ENCODE assay signal across 22 cellular contexts in the genomic region with DNA sequence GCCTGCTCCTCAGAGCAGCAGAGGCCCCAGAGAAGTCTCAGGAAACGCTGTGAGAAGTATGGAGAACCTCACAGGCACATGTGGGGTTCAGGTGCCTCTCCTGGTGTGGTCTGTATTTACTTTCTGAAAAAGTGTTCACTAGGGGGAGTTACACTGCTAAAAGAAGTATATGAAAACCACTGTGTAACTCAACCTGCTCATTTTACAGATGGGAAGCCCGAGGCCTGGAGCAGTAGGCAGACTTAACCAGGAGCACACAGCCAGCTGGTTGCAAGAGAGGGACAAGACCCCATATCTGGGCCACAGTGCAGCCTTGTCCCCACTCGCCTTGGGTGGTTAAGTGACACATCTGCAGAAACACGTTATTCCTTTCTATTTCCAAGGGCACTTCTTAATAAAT.
DNase-seq lines count a peak whose midpoint lies in the region; ATAC-seq, FAIRE-seq and TF ChIP-seq lines count a peak whose summit lies in the region.
"Had no signal": no experiment of that assay in that cellular context is flagged by ENCODE, and none has a peak within 500 bp of the region (broad histone marks: within the 10 kb centered on the region; RNA-seq: fewer than 3 reads in every experiment).

No MANE protein-coding gene starts in this region.

- FAIRE-seq in small intestine (lab: Jason Lieb, UNC) = no peak
- FAIRE-seq: GM12891 had no signal

- H3K4me3 ChIP-seq in GM12864 (ENCODE audit: low read depth, low read length) (no peak overlapping the region), RWPE2 (ENCODE audit: severe bottlenecking) (no peak overlapping the region), epithelial cell of proximal tubule (ENCODE audit: low read depth, low read length) (no peak overlapping the region), small intestine (ENCODE audit: low read depth in 1 of 2, low read length in 2 of 2) (no peak overlapping the region)
- H3K4me3 ChIP-seq: SK-N-MC had no signal

- H3K27ac Mint-ChIP-seq in HFFc6 = no peak overlapping the region
- H3K27ac Mint-ChIP-seq in stimulated activated memory B cell treated with anti-CD40 and anti-IgM and Interleukin-4, amounts not matched to agents 10 μg/mL and 1 μg/mL and 100 μg/mL, for 72 hours = no peak overlapping the region
- H3K27ac Mint-ChIP-seq: T-helper 2 cell treated with Interferon-gamma antibody and Interleukin-4, amounts not matched to agents 5 μg/mL and 100 μg/mL, for 36 hours had no signal

- H3K36me3 ChIP-seq in RWPE2 (ENCODE audit: low read depth) (peaks cover 8% of the 10 kb centered on the region; the same call in 1 of the 2 replicates), small intestine (ENCODE audit: control insufficient read depth in 2 of 2, insufficient read depth in 2 of 2, low read length in 2 of 2) (peaks cover 2% of the 10 kb centered on the region in 2 donors)

- no peaks in the 10 kb centered on the region for H3K9me3 ChIP-seq in RWPE2 (ENCODE audit: severe bottlenecking)
- no peaks in the 10 kb centered on the region for H3K9me3 ChIP-seq in small intestine (ENCODE audit: control insufficient read depth, low read depth)

- DNase-seq in GM12864 (ENCODE audit: low read depth) (no peak), HFFc6 (no peak), RWPE2 (ENCODE audit: low spot score) (no peak), epithelial cell of proximal tubule (ENCODE audit: low read depth) (no peak), T-helper 9 cell (no peak), small intestine (no peak)
- DNase-seq: CD4-positive, CD25-positive, alpha-beta regulatory T cell; EL; GF-D8; GOT3; HCEC 1CT; NCI-H1092; NCI-H1436; NCI-H1930; NCI-H510A; NCI-H748 treated with DMSO at 0.1 percent for 48 hours; PC-3; SHP77 treated with DMSO at 0.1 percent for 48 hours had no signal

- no peaks in the 10 kb centered on the region for H3K4me1 ChIP-seq in RWPE2 (ENCODE audit: insufficient read depth, poor library complexity, severe bottlenecking)
- H3K4me1 ChIP-seq in small intestine (ENCODE audit: control insufficient read depth in 2 of 2, insufficient read depth in 1 of 2, low read depth in 1 of 2, low read length in 1 of 2) = no peaks in the 10 kb centered on the region

- H3K36me3 Mint-ChIP-seq in HFFc6 (ENCODE audit: low read depth) = peaks cover 53% of the 10 kb centered on the region
- peaks cover 66% of the 10 kb centered on the region for H3K36me3 Mint-ChIP-seq in stimulated activated memory B cell treated with anti-CD40 and anti-IgM and Interleukin-4, amounts not matched to agents 10 μg/mL and 1 μg/mL and 100 μg/mL, for 72 hours

- no peak for ATAC-seq in RWPE2 (ENCODE audit: low read depth)
- ATAC-seq in stimulated activated memory B cell treated with anti-CD40 and anti-IgM and Interleukin-4, amounts not matched to agents 10 μg/mL and 1 μg/mL and 100 μg/mL, for 72 hours = no peak
- ATAC-seq: PC-3 had no signal

- WGBS in small intestine, 3 donors = 91 to 95% (median 94%) methylated on average over 4 of the region's 4 CpGs

- H3K27ac ChIP-seq in RWPE2 (ENCODE audit: poor library complexity, severe bottlenecking) (no peak overlapping the region), small intestine (ENCODE audit: low read depth in 1 of 2, low read length in 1 of 2) (no peak overlapping the region)
- H3K27ac ChIP-seq: SK-N-MC had no signal

- H3K4me3 Mint-ChIP-seq in HFFc6 = no peak overlapping the region
- no peak overlapping the region for H3K4me3 Mint-ChIP-seq in stimulated activated memory B cell treated with anti-CD40 and anti-IgM and Interleukin-4, amounts not matched to agents 10 μg/mL and 1 μg/mL and 100 μg/mL, for 72 hours
- H3K4me3 Mint-ChIP-seq: CD4-positive, CD25-positive, alpha-beta regulatory T cell; T-helper 2 cell treated with Interferon-gamma antibody and Interleukin-4, amounts not matched to agents 5 μg/mL and 100 μg/mL, for 36 hours had no signal

- H3K27me3 ChIP-seq in RWPE2 (ENCODE audit: insufficient read depth, poor library complexity, severe bottlenecking) = no peaks in the 10 kb centered on the region
- no peaks in the 10 kb centered on the region for H3K27me3 ChIP-seq in small intestine (ENCODE audit: control insufficient read depth in 2 of 2, insufficient read depth in 2 of 2, low read length in 2 of 2)

- peaks cover 2% of the 10 kb centered on the region; the same call in 1 of the 2 replicates for H3K27me3 Mint-ChIP-seq in HFFc6 (ENCODE audit: insufficient read depth)
- no peaks in the 10 kb centered on the region for H3K27me3 Mint-ChIP-seq in stimulated activated memory B cell treated with anti-CD40 and anti-IgM and Interleukin-4, amounts not matched to agents 10 μg/mL and 1 μg/mL and 100 μg/mL, for 72 hours
- H3K27me3 Mint-ChIP-seq: CD4-positive, CD25-positive, alpha-beta regulatory T cell had no signal

- no peaks in the 10 kb centered on the region for H3K9me3 Mint-ChIP-seq in HFFc6
- no peaks in the 10 kb centered on the region for H3K9me3 Mint-ChIP-seq in stimulated activated memory B cell treated with anti-CD40 and anti-IgM and Interleukin-4, amounts not matched to agents 10 μg/mL and 1 μg/mL and 100 μg/mL, for 72 hours
- H3K9me3 Mint-ChIP-seq: CD4-positive, CD25-positive, alpha-beta regulatory T cell; T-helper 2 cell treated with Interferon-gamma antibody and Interleukin-4, amounts not matched to agents 5 μg/mL and 100 μg/mL, for 36 hours had no signal

- TF ChIP-seq CTCF in GM12864 (IDR thresholded peaks at IDR 0.05; ENCODE audit: low read depth, low read length, missing control alignments) (peak; percentile 8), HFFc6 (IDR thresholded peaks at IDR 0.05) (peak; percentile 24; the same call in 1 of the 2 replicates), RWPE2 (IDR thresholded peaks at IDR 0.05; ENCODE audit: poor library complexity, severe bottlenecking) (peak; percentile 5), epithelial cell of proximal tubule (conservative IDR thresholded peaks at IDR 0.05; ENCODE audit: low read depth, low read length) (peak; percentile 15)

- H3K4me1 Mint-ChIP-seq in HFFc6 (ENCODE audit: low read depth) = peaks cover 6% of the 10 kb centered on the region; the same call in 1 of the 2 replicates
- peaks cover 10% of the 10 kb centered on the region for H3K4me1 Mint-ChIP-seq in stimulated activated memory B cell treated with anti-CD40 and anti-IgM and Interleukin-4, amounts not matched to agents 10 μg/mL and 1 μg/mL and 100 μg/mL, for 72 hours
